Comparison of ENCODE assay signal across 8 cellular contexts in genomic region chr17:77441130-77441920, GRCh38.
A peak's percentile ranks its signal among the peaks of the same experiment; 100 is the strongest.
DNase-seq lines count a peak whose midpoint lies in the region; ATAC-seq and TF ChIP-seq lines count a peak whose summit lies in the region.

No MANE protein-coding gene starts in this region.

- H3K4me1 ChIP-seq in DOHH2 (ENCODE audit: control insufficient read depth, low read length) (peaks cover 97% of the 10 kb centered on the region), spleen (peaks cover 94 to 100% (median 100%) of the 10 kb centered on the region in 6 donors)

- DNase-seq in Jurkat, Clone E6-1 (ENCODE audit: low read depth, low spot score) = peak; percentile 98
- DNase-seq in WTC11 (ENCODE audit: low spot score) (no peak), spleen (peak; percentile 90), islet precursor cell (no peak), HuH-7.5 (ENCODE audit: low spot score) (no peak)
- DNase-seq in effector CD8-positive, alpha-beta T cell (lab: John Stamatoyannopoulos, UW) = peak; percentile 61

- WGBS in spleen, 5 donors = 21 to 30% (median 25%) methylated on average over 11 to 15 of the region's 15 CpGs

- peaks cover 39% of the 10 kb centered on the region for H3K4me1 Mint-ChIP-seq in WTC11

- TF ChIP-seq CTCF in DOHH2 (IDR thresholded peaks at IDR 0.05; ENCODE audit: low read depth, low read length, poor library complexity, severe bottlenecking) (no peak), WTC11 (IDR thresholded peaks at IDR 0.05) (no peak), spleen (IDR thresholded peaks at IDR 0.05 in 8 of 11, conservative IDR thresholded peaks at IDR 0.05 in 3 of 11) (peak in 4 of 11 experiments; percentile 6 to 28 (median 13))

- CTCF ChIA-PET in WTC11 (lab: Charles Lee) = interaction anchor here (0.7 to 1.7 kb wide), 4 partner anchors 11 to 110 kb away, joined by 3 to 22 read pairs (median 5); no protein-coding TSS in a partner anchor

- H3K9me3 ChIP-seq in DOHH2 (ENCODE audit: control insufficient read depth, insufficient read depth, low read length) (no peaks in the 10 kb centered on the region), spleen (no peaks in the 10 kb centered on the region)

- intact Hi-C loops in spleen (cut with DNase I; ENCODE audit: low total_unique reads) = no loop called here

- ATAC-seq in GM21367 (IDR thresholded peaks at IDR 0.05; ENCODE audit: unreplicated experiment) (peak; percentile 32), WTC11 (no peak)

- H3K36me3 ChIP-seq in DOHH2 (ENCODE audit: control insufficient read depth, low read length) = peaks cover 44% of the 10 kb centered on the region
- no peaks in the 10 kb centered on the region for H3K36me3 ChIP-seq in spleen

- H3F3A ChIP-seq in DOHH2 (ENCODE audit: control insufficient read depth, insufficient read depth) = peaks cover 64% of the 10 kb centered on the region

- peak overlapping the region; percentile 100 for H3K27ac ChIP-seq in DOHH2 (ENCODE audit: low read depth, low read length)
- peak overlapping the region; percentile 71 to 97 (median 92) for H3K27ac ChIP-seq in spleen

- POLR2A ChIA-PET in WTC11 (lab: Charles Lee) = no interaction called here

- peak overlapping the region; percentile 88 for H3K27ac Mint-ChIP-seq in WTC11

- no peaks in the 10 kb centered on the region for H3K9me2 ChIP-seq in DOHH2 (replicated peaks; ENCODE audit: control insufficient read depth, low read length)

- H3K4me3 ChIP-seq in DOHH2 (ENCODE audit: low read length) (peak overlapping the region; percentile 67), spleen (peak overlapping the region in 2 of 8 donors; percentile 2 to 52)
- peak overlapping the region; percentile 42 for H3K4me3 ChIP-seq in Jurkat, Clone E6-1 (ENCODE audit: low read length)

- H3K4me3 Mint-ChIP-seq in WTC11 = no peak overlapping the region

- peaks cover 2% of the 10 kb centered on the region; the same call in 1 of the 2 replicates for H3K36me3 Mint-ChIP-seq in WTC11

- H3K9me3 Mint-ChIP-seq in WTC11 = no peaks in the 10 kb centered on the region

- H4K20me1 ChIP-seq in DOHH2 (ENCODE audit: control insufficient read depth, insufficient read depth, low read depth, low read length) = no peaks in the 10 kb centered on the region

- H3K79me2 ChIP-seq in DOHH2 (ENCODE audit: control insufficient read depth, low read length) = peaks cover 22% of the 10 kb centered on the region

- no peaks in the 10 kb centered on the region for H3K27me3 ChIP-seq in DOHH2 (ENCODE audit: control insufficient read depth, low read length)
- H3K27me3 ChIP-seq in spleen (replicated peaks in 1 of 7) = no peaks in the 10 kb centered on the region

- peak in 2 of 3 donors; percentile 5 to 26 for TF ChIP-seq POLR2A in spleen (IDR thresholded peaks at IDR 0.05)

- no peaks in the 10 kb centered on the region for H3K27me3 Mint-ChIP-seq in WTC11 (ENCODE audit: low read depth)

- peak overlapping the region; percentile 97 for H3K4me2 ChIP-seq in DOHH2 (ENCODE audit: low read length)

TF ChIP-seq in WTC11, 78 proteins besides CTCF, POLR2A, EP300 and RAD21 (continues in another document):
- TF ChIP-seq NFE2L1 (CRISPR knock-in tag; IDR thresholded peaks at IDR 0.05) (no peak), ELF4 (CRISPR knock-in tag; IDR thresholded peaks at IDR 0.05; ENCODE audit: low read depth) (no peak), HMGXB4 (CRISPR knock-in tag; IDR thresholded peaks at IDR 0.05) (no peak), CDX4 (CRISPR knock-in tag; IDR thresholded peaks at IDR 0.05; ENCODE audit: borderline replicate concordance) (no peak), NFYB (CRISPR knock-in tag; conservative IDR thresholded peaks at IDR 0.05; ENCODE audit: low read depth) (no peak), TCF7 (CRISPR knock-in tag; IDR thresholded peaks at IDR 0.05; ENCODE audit: low read depth) (no peak), ZSCAN18 (CRISPR knock-in tag; IDR thresholded peaks at IDR 0.05) (no peak), SMAD4 (CRISPR knock-in tag; IDR thresholded peaks at IDR 0.05) (no peak), ZNF219 (CRISPR knock-in tag; IDR thresholded peaks at IDR 0.05; ENCODE audit: borderline replicate concordance) (no peak), TEAD1 (CRISPR knock-in tag; IDR thresholded peaks at IDR 0.05) (no peak), PRRX2 (CRISPR knock-in tag; IDR thresholded peaks at IDR 0.05) (no peak), FOXP1 (CRISPR knock-in tag; IDR thresholded peaks at IDR 0.05; ENCODE audit: borderline replicate concordance) (no peak), ZNF281 (CRISPR knock-in tag; IDR thresholded peaks at IDR 0.05) (no peak), USF2 (CRISPR knock-in tag; IDR thresholded peaks at IDR 0.05) (no peak), ZNF512 (CRISPR knock-in tag; IDR thresholded peaks at IDR 0.05; ENCODE audit: borderline replicate concordance) (no peak), FOXJ3 (CRISPR knock-in tag; IDR thresholded peaks at IDR 0.05; ENCODE audit: borderline replicate concordance) (no peak), RORB (CRISPR knock-in tag; IDR thresholded peaks at IDR 0.05) (no peak)

Comparison
In these comparisons a context has a peak if more than half of its experiments do, and no peak if none do; other contexts are left out.
1. DNase-seq: peak in Jurkat, Clone E6-1 (single experiment), effector CD8-positive, alpha-beta T cell (single experiment) and spleen (single experiment); none in WTC11 (single experiment), islet precursor cell (single experiment) and HuH-7.5 (single experiment).